8 cellular contexts compared by ENCODE assay signal in genomic region chr16:2135703-2136490, GRCh38. TPM values are rescaled to one million over a fixed set of nuclear protein-coding genes. Genes with fewer than 3 reads are reported as not detected.
DNase-seq lines count a peak whose midpoint lies in the region; ATAC-seq and TF ChIP-seq lines count a peak whose summit lies in the region.
"Not testable (repeated sequence)": the region's sequence is repeated elsewhere in the genome, so short reads cannot be mapped to it uniquely, and the experiment has no call there.

PKD1 (minus strand) TSS chr16:2135898; CDS start chr16:2135689, 209 bp downstream.

- H4K20me1 ChIP-seq in SU-DHL-6 (ENCODE audit: low read depth, low read length), result not testable (repeated sequence)

- H3K9me3 Mint-ChIP-seq in memory B cell, result not testable (repeated sequence)

- DNase-seq in AG08395 (ENCODE audit: low spot score), result peak; percentile 34
- DNase-seq in NCI-H187 (lab: John Stamatoyannopoulos, UW), result peak; percentile 82 to 87
- DNase-seq in activated effector memory CD4-positive, alpha-beta T cell treated with Interleukin-2 at 50 U/mL for 16 hours, result peak; percentile 98
- DNase-seq in epithelial cell of proximal tubule (ENCODE audit: low read depth), result not testable (repeated sequence)
- DNase-seq in memory B cell (ENCODE audit: low spot score in 2 of 2), result peak; percentile 100
- DNase-seq in stimulated activated CD4-positive, alpha-beta T cell treated with anti-CD3 and anti-CD28 coated beads, Interleukin-2, amount 100 ng/mL, for 4 hours (ENCODE audit: low read depth), result peak; percentile 99

- H3K9me2 ChIP-seq in SU-DHL-6 (replicated peaks; ENCODE audit: insufficient read depth, low read length), result not testable (repeated sequence)

- ATAC-seq in GM19324 (IDR thresholded peaks at IDR 0.05; ENCODE audit: low FRiP score, unreplicated experiment) (peak; percentile 51), memory B cell (ENCODE audit: low read depth) (peak; percentile 77)

- H3K4me2 ChIP-seq in SU-DHL-6 (ENCODE audit: low read depth, low read length, poor library complexity, severe bottlenecking), result peak within 1 kb of the TSS; percentile 56

- H3K9ac ChIP-seq in SU-DHL-6 (ENCODE audit: low read length), result peak within 1 kb of the TSS; percentile 64

- H3K79me2 ChIP-seq in SU-DHL-6 (ENCODE audit: insufficient read depth, low read length), result not testable (repeated sequence)

- not testable (repeated sequence) for H3K36me3 Mint-ChIP-seq in memory B cell

- peak within 1 kb of the TSS; percentile 92 for H3K4me3 Mint-ChIP-seq in memory B cell

- peak within 1 kb of the TSS; percentile 87 for H2AFZ ChIP-seq in SU-DHL-6 (ENCODE audit: low read depth, low read length, severe bottlenecking)

- not testable (repeated sequence) for H3K27me3 ChIP-seq in SU-DHL-6 (ENCODE audit: low read length)

- peak within 1 kb of the TSS; percentile 58 for H3K4me3 ChIP-seq in SU-DHL-6 (ENCODE audit: insufficient read depth, low read length, poor library complexity, severe bottlenecking)
- H3K4me3 ChIP-seq in epithelial cell of proximal tubule (ENCODE audit: low read depth, low read length), result peak within 1 kb of the TSS; percentile 55

- not testable (repeated sequence) for H3K27me3 Mint-ChIP-seq in memory B cell

- H3K27ac Mint-ChIP-seq in memory B cell, result peak within 1 kb of the TSS; percentile 82

- not testable (repeated sequence) for H3K4me1 Mint-ChIP-seq in memory B cell

- H3K36me3 ChIP-seq in SU-DHL-6 (ENCODE audit: low read length), result not testable (repeated sequence)

- H3F3A ChIP-seq in SU-DHL-6 (ENCODE audit: insufficient read depth), result not testable (repeated sequence)

- not testable (repeated sequence) for TF ChIP-seq CTCF in SU-DHL-6 (IDR thresholded peaks at IDR 0.05; ENCODE audit: insufficient read depth, low read length, poor library complexity, severe bottlenecking); epithelial cell of proximal tubule (conservative IDR thresholded peaks at IDR 0.05; ENCODE audit: low read depth, low read length)

- H3K27ac ChIP-seq in SU-DHL-6 (ENCODE audit: low read depth, low read length), result not testable (repeated sequence)

- not testable (repeated sequence) for H3K9me3 ChIP-seq in SU-DHL-6 (ENCODE audit: insufficient read depth, low read length)

RNA-seq across cellular contexts. Expression of gene PKD1, which starts in this region (rescaled TPM):
- 50.6 and 80.2 TPM in 2 replicates for total RNA-seq in epithelial cell of proximal tubule
